Comparison of ENCODE assay signal across 2 cellular contexts in the genomic region with DNA sequence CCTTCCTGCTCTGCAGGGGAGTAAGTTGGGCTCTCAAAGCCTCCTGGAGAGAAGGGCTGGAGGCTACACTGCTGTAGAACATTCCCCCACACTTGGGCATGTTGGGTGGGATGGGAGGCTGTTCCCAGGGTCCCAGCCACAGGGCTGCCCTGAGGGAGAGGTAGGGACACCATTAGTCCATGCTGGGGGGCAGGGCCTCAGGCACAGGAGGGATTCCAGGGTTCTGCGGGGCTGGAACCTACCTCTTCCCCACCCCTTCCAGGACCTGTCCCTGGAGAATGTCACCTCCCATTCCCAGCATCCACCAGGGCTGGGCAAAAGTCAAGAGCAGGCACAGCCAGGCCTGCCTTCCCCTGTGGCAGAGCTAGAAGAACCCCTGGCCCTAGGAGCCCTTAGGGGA.
TF ChIP-seq lines count a peak whose summit lies in the region.

No MANE protein-coding gene starts in this region.

TF ChIP-seq in HepG2, 621 proteins besides CTCF, POLR2A, EP300 and RAD21:
- TF ChIP-seq ZNF143 (CRISPR knock-in tag; IDR thresholded peaks at IDR 0.05), result 0 out of 2 replicates have a peak, but pooled peaks have one; percentile 22
- no peak for TF ChIP-seq IKZF1 (IDR thresholded peaks at IDR 0.05)

TF ChIP-seq in GM12878, 131 proteins besides CTCF, POLR2A, EP300 and RAD21:
- no peak for TF ChIP-seq TCF12 (IDR thresholded peaks at IDR 0.05; ENCODE audit: low read depth, low read length)
- no peak for TF ChIP-seq ZBTB40 (IDR thresholded peaks at IDR 0.05; ENCODE audit: borderline replicate concordance)
